Comparison of ENCODE assay signal across 23 cellular contexts in the genomic region with DNA sequence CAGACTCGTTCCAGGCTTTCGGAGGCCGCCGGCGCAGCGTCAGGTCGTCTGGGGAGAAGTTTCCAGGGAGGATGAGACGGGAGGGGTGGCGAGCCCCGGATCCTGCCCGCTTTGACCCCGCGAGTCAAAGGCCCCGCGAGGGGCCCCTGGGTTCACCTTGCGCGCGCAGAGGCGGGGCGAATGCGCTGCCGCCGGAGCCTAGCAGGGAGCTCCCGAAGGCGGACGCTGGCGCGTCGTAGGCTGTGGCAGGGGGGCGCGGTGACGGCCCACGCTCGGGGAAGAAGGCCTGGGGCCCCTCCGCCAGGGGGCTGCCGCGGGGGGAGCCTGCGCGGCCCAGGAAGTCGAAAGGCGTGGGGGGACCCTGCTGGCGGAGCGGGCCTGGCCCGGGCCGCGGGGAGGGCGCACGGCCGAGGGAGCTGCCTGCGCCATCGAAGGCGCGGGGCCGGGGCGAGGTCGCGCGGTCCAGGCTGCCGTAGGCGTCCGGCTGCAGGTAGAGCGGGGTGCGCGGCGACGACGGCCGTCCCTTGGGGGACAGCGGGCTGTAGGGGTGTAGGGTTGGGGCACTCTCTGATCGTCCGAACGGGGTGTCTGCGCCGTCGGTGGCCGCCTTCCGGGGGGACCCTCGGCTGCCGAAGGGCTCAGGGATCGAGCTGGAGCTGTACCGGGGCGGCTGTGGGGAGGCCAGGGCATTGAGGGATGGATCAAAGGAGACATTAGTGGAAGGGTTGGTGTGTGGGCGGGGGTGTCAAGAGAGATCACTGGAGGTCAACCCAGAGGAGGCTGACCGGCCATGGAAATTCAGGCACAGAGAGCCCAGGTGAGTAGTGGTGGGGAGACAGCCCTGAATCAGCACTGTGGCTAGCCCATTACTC. TPM values are rescaled to one million over a fixed set of nuclear protein-coding genes. Genes with fewer than 3 reads are reported as not detected.
DNase-seq lines count a peak whose midpoint lies in the region; ATAC-seq and TF ChIP-seq lines count a peak whose summit lies in the region.
"Had no signal": no experiment of that assay in that cellular context is flagged by ENCODE, and none has a peak within 500 bp of the region (broad histone marks: within the 10 kb centered on the region; RNA-seq: fewer than 3 reads in every experiment).

No MANE protein-coding gene starts in this region.

- no peaks in the 10 kb centered on the region; the same call in 1 of the 2 replicates for H3K36me3 ChIP-seq in ES-I3 (ENCODE audit: insufficient read depth, low read length)
- H3K36me3 ChIP-seq in HUES64 (ENCODE audit: insufficient read depth, low read length): 0 out of 2 replicates have a peak, but pooled peaks cover 3% of the 10 kb centered on the region
- H3K36me3 ChIP-seq: adrenal gland, HAP-1 had no signal

- peak overlapping the region; percentile 36; the same call in 1 of the 2 replicates for H3K4me3 ChIP-seq in HUES64 (ENCODE audit: low read length)
- H3K4me3 ChIP-seq: adrenal gland, HAP-1, tibial nerve had no signal

- H3K4me1 ChIP-seq in ES-I3 (ENCODE audit: insufficient read depth, low read length) (peaks cover 4% of the 10 kb centered on the region; the same call in 1 of the 2 replicates), HUES64 (ENCODE audit: insufficient read depth, low read length) (peaks cover under 1% of the 10 kb centered on the region; the same call in 1 of the 2 replicates)
- H3K4me1 ChIP-seq: HAP-1 had no signal

- H3K27ac Mint-ChIP-seq in endothelial cell (ENCODE audit: unreplicated experiment) (no peak overlapping the region), nephron progenitor cell (no peak overlapping the region)
- H3K27ac Mint-ChIP-seq: activated CD4-positive, alpha-beta T cell treated with anti-CD3 and anti-CD28 coated beads, Interleukin-2, amount 10 ng/mL, durations not matched to agents 24 days and 14 days; brain; memory B cell had no signal

- H3K27me3 ChIP-seq in HUES64 (ENCODE audit: insufficient read depth, low read length): peaks cover 7% of the 10 kb centered on the region; the same call in 1 of the 2 replicates
- H3K27me3 ChIP-seq: adrenal gland had no signal

- H3K9me3 Mint-ChIP-seq in endothelial cell (ENCODE audit: unreplicated experiment) (no peaks in the 10 kb centered on the region), nephron progenitor cell (no peaks in the 10 kb centered on the region)
- H3K9me3 Mint-ChIP-seq: activated CD4-positive, alpha-beta T cell treated with anti-CD3 and anti-CD28 coated beads, Interleukin-2, amount 10 ng/mL, durations not matched to agents 24 days and 14 days; activated T-cell treated with anti-CD3 and anti-CD28 coated beads, Interleukin-2, amount 50 U/mL, for 4 hours; brain; memory B cell had no signal

- 95% methylated on average over 84 of the region's 84 CpGs for WGBS in HUES64

- ATAC-seq in HG03139 (IDR thresholded peaks at IDR 0.05; ENCODE audit: unreplicated experiment): no peak
- ATAC-seq: left cardiac atrium, PC-3 had no signal

- peak overlapping the region; percentile 37 for H3K4me3 Mint-ChIP-seq in endothelial cell (ENCODE audit: unreplicated experiment)
- H3K4me3 Mint-ChIP-seq in nephron progenitor cell: no peak overlapping the region
- H3K4me3 Mint-ChIP-seq: activated CD4-positive, alpha-beta T cell treated with anti-CD3 and anti-CD28 coated beads, Interleukin-2, amount 10 ng/mL, durations not matched to agents 24 days and 14 days; activated T-cell treated with anti-CD3 and anti-CD28 coated beads, Interleukin-2, amount 50 U/mL, for 4 hours; memory B cell had no signal

- TF ChIP-seq CTCF in endothelial cell (IDR thresholded peaks at IDR 0.05; ENCODE audit: unreplicated experiment): no peak
- no peak for TF ChIP-seq CTCF in nephron progenitor cell (IDR thresholded peaks at IDR 0.05)

- H3K9me3 ChIP-seq in ES-I3 (ENCODE audit: control insufficient read depth, insufficient read depth, low read length): no peaks in the 10 kb centered on the region
- H3K9me3 ChIP-seq in HUES64 (ENCODE audit: insufficient read depth, low read depth, low read length): no peaks in the 10 kb centered on the region
- H3K9me3 ChIP-seq: adrenal gland, HAP-1, tibial nerve had no signal

- H3K27me3 Mint-ChIP-seq in endothelial cell (ENCODE audit: unreplicated experiment): peaks cover 11% of the 10 kb centered on the region
- H3K27me3 Mint-ChIP-seq in nephron progenitor cell (ENCODE audit: low read depth, poor library complexity): peaks cover 68% of the 10 kb centered on the region

- H3K4me1 Mint-ChIP-seq in endothelial cell (ENCODE audit: unreplicated experiment) (peaks cover 5% of the 10 kb centered on the region), nephron progenitor cell (peaks cover 13% of the 10 kb centered on the region)

- no peak for DNase-seq in endothelial cell (ENCODE audit: low spot score)
- DNase-seq in nephron progenitor cell: peak; percentile 32
- DNase-seq in NCI-H1092 (lab: John Stamatoyannopoulos, UW): no peak
- no peak for DNase-seq in NCI-H82 (lab: John Stamatoyannopoulos, UW)
- DNase-seq: activated naive CD4-positive, alpha-beta T cell; activated T-cell treated with anti-CD3 and anti-CD28 coated beads, Interleukin-2, amount 50 U/mL, for 4 hours; adrenal gland; Karpas-422; left cardiac atrium; NCI-H1694; NCI-H2171 treated with DMSO at 0.1 percent for 48 hours; NCI-H524; PC-3; SHP77 treated with DMSO at 0.1 percent for 48 hours; WERI-Rb-1 had no signal

- H3K9ac ChIP-seq in ES-I3 (ENCODE audit: low read depth, low read length) (peak overlapping the region; percentile 34; the same call in 1 of the 2 replicates), HUES64 (ENCODE audit: low read depth, low read length) (no peak overlapping the region)

- H3K36me3 Mint-ChIP-seq in endothelial cell (ENCODE audit: low read depth, unreplicated experiment) (no peaks in the 10 kb centered on the region), nephron progenitor cell (ENCODE audit: low read depth) (no peaks in the 10 kb centered on the region)
- H3K36me3 Mint-ChIP-seq: brain had no signal

- no peak overlapping the region for H3K27ac ChIP-seq in HUES64 (ENCODE audit: low read depth, low read length)
- H3K27ac ChIP-seq: adrenal gland, tibial nerve, WERI-Rb-1 had no signal

RNA-seq across cellular contexts. Expression of a gene that starts 8.2 kb away (rescaled TPM):
- 15.4 TPM for polyA plus RNA-seq in HUES64 (2013, experiment 1 of 2)
- 19.3 TPM for polyA plus RNA-seq in HUES64 (2013, experiment 2 of 2)
- 13.2 TPM for total RNA-seq in endothelial cell (ENCODE audit: unreplicated experiment)

RNA-seq across cellular contexts. Expression of a gene that starts 9.8 kb away (rescaled TPM):
- 22.8 TPM for polyA plus RNA-seq in HUES64 (2013, experiment 1 of 2)
- polyA plus RNA-seq in HUES64 (2013, experiment 2 of 2): 22.9 TPM
- total RNA-seq in endothelial cell (ENCODE audit: unreplicated experiment): 4.4 TPM

RNA-seq across cellular contexts. Expression of a gene that starts 26.3 kb away (rescaled TPM):
- polyA plus RNA-seq in HUES64 (2013, experiment 1 of 2): 45.8 TPM
- 43.3 TPM for polyA plus RNA-seq in HUES64 (2013, experiment 2 of 2)
- total RNA-seq in endothelial cell (ENCODE audit: unreplicated experiment): 44.2 TPM

RNA-seq across cellular contexts. Expression of a gene that starts 27.1 kb away (rescaled TPM):
- 34.4 TPM for polyA plus RNA-seq in HUES64 (2013, experiment 1 of 2)
- polyA plus RNA-seq in HUES64 (2013, experiment 2 of 2): 45.5 TPM
- 62.8 TPM for total RNA-seq in endothelial cell (ENCODE audit: unreplicated experiment)

RNA-seq across cellular contexts. Expression of a gene that starts 56.1 kb away (rescaled TPM):
- polyA plus RNA-seq in HUES64 (2013, experiment 1 of 2): 1.1 TPM
- 1.7 TPM for polyA plus RNA-seq in HUES64 (2013, experiment 2 of 2)
- total RNA-seq in endothelial cell (ENCODE audit: unreplicated experiment): 0.44 TPM
- total RNA-seq: activated CD4-positive, alpha-beta T cell treated with anti-CD3 and anti-CD28 coated beads, Interleukin-2, amount 10 ng/mL, durations not matched to agents 24 days and 14 days; activated T-cell treated with anti-CD3 and anti-CD28 coated beads, Interleukin-2, amount 50 U/mL, for 4 hours; tibial nerve had no signal
